8 cellular contexts compared by ENCODE assay signal in genomic region chr22:37659897-37660708, GRCh38. TPM values are rescaled to one million over a fixed set of nuclear protein-coding genes. Genes with fewer than 3 reads are reported as not detected.
A peak's percentile ranks its signal among the peaks of the same experiment; 100 is the strongest.
DNase-seq lines count a peak whose midpoint lies in the region; ATAC-seq and TF ChIP-seq lines count a peak whose summit lies in the region.

No MANE protein-coding gene starts in this region.

- H3K36me3 Mint-ChIP-seq in activated T-cell treated with anti-CD3 and anti-CD28 coated beads, Interleukin-2, amount 50 U/mL, for 24 hours (ENCODE audit: low read depth): peaks cover 46% of the 10 kb centered on the region
- H3K36me3 Mint-ChIP-seq in activated CD4-positive, alpha-beta memory T cell treated with anti-CD3 and anti-CD28 coated beads for 36 hours: peaks cover 6% of the 10 kb centered on the region

- no peak for DNase-seq in activated T-cell treated with anti-CD3 and anti-CD28 coated beads, Interleukin-2, amount 50 U/mL, for 24 hours
- DNase-seq in activated T-cell treated with anti-CD3 and anti-CD28 coated beads for 4 hours (no peak), suprapubic skin (ENCODE audit: low spot score in 2 of 2) (no peak), occipital lobe (lab: John Stamatoyannopoulos, UW) (no peak)
- DNase-seq in activated CD4-positive, alpha-beta memory T cell treated with anti-CD3 and anti-CD28 coated beads for 36 hours: no peak
- DNase-seq in activated effector memory CD4-positive, alpha-beta T cell treated with anti-CD3 and anti-CD28 coated beads, Interleukin-2, amount 50 U/mL, for 16 hours: no peak

- TF ChIP-seq POLR2A in suprapubic skin (IDR thresholded peaks at IDR 0.05): no peak

- CTCF ChIA-PET in activated CD4-positive, alpha-beta memory T cell treated with anti-CD3 and anti-CD28 coated beads for 36 hours (lab: Charles Lee): interaction anchor here (1.2 to 14.0 kb wide), 7 partner anchors 15 to 52 kb away, joined by 3 to 184 read pairs (median 7); partner anchors contain the start of genes GGA1, LGALS1 and NOL12

- TF ChIP-seq EP300 in suprapubic skin (IDR thresholded peaks at IDR 0.05): no peak

- POLR2A ChIA-PET in activated CD4-positive, alpha-beta memory T cell treated with anti-CD3 and anti-CD28 coated beads for 36 hours (lab: Charles Lee): interaction anchor here (0.6 to 4.5 kb wide), 4 partner anchors 11 to 98 kb away, joined by 3 to 30 read pairs (median 6); partner anchors contain the start of gene LGALS1

- H3K4me3 ChIP-seq in iPS-18a (ENCODE audit: low read length) (peak overlapping the region; percentile 83), suprapubic skin (peak overlapping the region; percentile 63)

- peak overlapping the region; percentile 57 for H3K27ac Mint-ChIP-seq in activated T-cell treated with anti-CD3 and anti-CD28 coated beads, Interleukin-2, amount 50 U/mL, for 24 hours
- no peak overlapping the region for H3K27ac Mint-ChIP-seq in activated CD4-positive, alpha-beta memory T cell treated with anti-CD3 and anti-CD28 coated beads for 36 hours

- intact Hi-C loops in activated CD4-positive, alpha-beta memory T cell treated with anti-CD3 and anti-CD28 coated beads for 36 hours (cut with micrococcal nuclease): loop anchor here (2.0 kb wide), 1 partner anchor 17 kb away; no protein-coding TSS in a partner anchor

- H3K27ac ChIP-seq in iPS-18a (ENCODE audit: low read length): no peak overlapping the region
- no peak overlapping the region for H3K27ac ChIP-seq in suprapubic skin

- H3K4me3 Mint-ChIP-seq in activated T-cell treated with anti-CD3 and anti-CD28 coated beads, Interleukin-2, amount 50 U/mL, for 24 hours: peak overlapping the region; percentile 89
- peak overlapping the region; percentile 87 for H3K4me3 Mint-ChIP-seq in activated CD4-positive, alpha-beta memory T cell treated with anti-CD3 and anti-CD28 coated beads for 36 hours

- peaks cover 42% of the 10 kb centered on the region for H3K4me1 Mint-ChIP-seq in activated T-cell treated with anti-CD3 and anti-CD28 coated beads, Interleukin-2, amount 50 U/mL, for 24 hours (ENCODE audit: low read depth)
- H3K4me1 Mint-ChIP-seq in activated CD4-positive, alpha-beta memory T cell treated with anti-CD3 and anti-CD28 coated beads for 36 hours (ENCODE audit: low read depth): peaks cover 31% of the 10 kb centered on the region

- no peaks in the 10 kb centered on the region for H3K27me3 Mint-ChIP-seq in activated T-cell treated with anti-CD3 and anti-CD28 coated beads, Interleukin-2, amount 50 U/mL, for 24 hours
- no peaks in the 10 kb centered on the region for H3K27me3 Mint-ChIP-seq in activated CD4-positive, alpha-beta memory T cell treated with anti-CD3 and anti-CD28 coated beads for 36 hours

- ATAC-seq in HG03469 (IDR thresholded peaks at IDR 0.05; ENCODE audit: unreplicated experiment): no peak

- no peaks in the 10 kb centered on the region for H3K9me3 Mint-ChIP-seq in activated T-cell treated with anti-CD3 and anti-CD28 coated beads, Interleukin-2, amount 50 U/mL, for 24 hours
- H3K9me3 Mint-ChIP-seq in activated CD4-positive, alpha-beta memory T cell treated with anti-CD3 and anti-CD28 coated beads for 36 hours: no peaks in the 10 kb centered on the region

- peak overlapping the region; percentile 44 for H3K9ac ChIP-seq in iPS-18a (ENCODE audit: low read length)

- H3K9me3 ChIP-seq in iPS-18a (ENCODE audit: control insufficient read depth, low read depth, low read length) (no peaks in the 10 kb centered on the region), suprapubic skin (no peaks in the 10 kb centered on the region)

- WGBS in suprapubic skin: 71% methylated on average over 14 of the region's 14 CpGs

- TF ChIP-seq CTCF in suprapubic skin (IDR thresholded peaks at IDR 0.05): no peak

- peaks cover 1% of the 10 kb centered on the region for H3K36me3 ChIP-seq in iPS-18a (ENCODE audit: control insufficient read depth, low read depth, low read length)
- H3K36me3 ChIP-seq in suprapubic skin: peaks cover 3% of the 10 kb centered on the region

- H3K27me3 ChIP-seq in iPS-18a (ENCODE audit: control insufficient read depth, insufficient read depth, low read length) (no peaks in the 10 kb centered on the region), suprapubic skin (no peaks in the 10 kb centered on the region)

- H3K4me1 ChIP-seq in iPS-18a (ENCODE audit: control insufficient read depth, low read depth, low read length) (peaks cover 6% of the 10 kb centered on the region), suprapubic skin (peaks cover 36% of the 10 kb centered on the region)

RNA-seq across cellular contexts. Expression of gene PDXP, which starts 1.6 kb away (rescaled TPM):
- total RNA-seq in activated CD4-positive, alpha-beta memory T cell treated with anti-CD3 and anti-CD28 coated beads for 36 hours: 10 to 100 TPM; 21.9 to 22.9 TPM
- total RNA-seq in suprapubic skin (1 to 10 TPM; 4.2 to 6.1 (median 4.9) TPM), occipital lobe (40.6 TPM)

RNA-seq across cellular contexts. Expression of gene LGALS1, which starts 15.3 kb away (rescaled TPM):
- total RNA-seq in activated CD4-positive, alpha-beta memory T cell treated with anti-CD3 and anti-CD28 coated beads for 36 hours: 100 to 1,000 TPM; 816 to 833 TPM
- 100 to 1,000 TPM; 138 to 277 (median 207) TPM for total RNA-seq in suprapubic skin
- 119 TPM for total RNA-seq in occipital lobe

RNA-seq across cellular contexts. Expression of gene SH3BP1, which starts 20.6 kb away (rescaled TPM):
- 100 to 1,000 TPM in 1 of 2 experiments, 10 to 100 TPM in 1; 97.6 to 102 TPM for total RNA-seq in activated CD4-positive, alpha-beta memory T cell treated with anti-CD3 and anti-CD28 coated beads for 36 hours
- total RNA-seq in suprapubic skin (10 to 100 TPM; 57.1 to 60.7 (median 57.7) TPM), occipital lobe (1.9 TPM)

RNA-seq across cellular contexts. Expression of gene NOL12, which starts 26.0 kb away (rescaled TPM):
- total RNA-seq in activated CD4-positive, alpha-beta memory T cell treated with anti-CD3 and anti-CD28 coated beads for 36 hours: 10 to 100 TPM; 32.5 to 33.3 TPM
- 10 to 100 TPM; 29.2 to 49.8 (median 40.7) TPM for total RNA-seq in suprapubic skin
- 18.2 TPM for total RNA-seq in occipital lobe

RNA-seq across cellular contexts. Expression of gene TRIOBP, which starts 36.7 kb away (rescaled TPM):
- total RNA-seq in activated CD4-positive, alpha-beta memory T cell treated with anti-CD3 and anti-CD28 coated beads for 36 hours: 10 to 100 TPM; 25.0 to 26.8 TPM
- total RNA-seq in suprapubic skin: 10 to 100 TPM; 58.6 to 71.6 (median 64.3) TPM
- total RNA-seq in occipital lobe: 13.4 TPM

Comparison
In these comparisons a context has a peak if more than half of its experiments do, and no peak if none do; other contexts are left out.
1. RNA of gene SH3BP1, which starts 20.6 kb away (total RNA-seq): 97.6 to 102 TPM in activated CD4-positive, alpha-beta memory T cell treated with anti-CD3 and anti-CD28 coated beads for 36 hours and 57.1 to 60.7 TPM in suprapubic skin; 1.9 TPM in occipital lobe (single experiment); every median in the first group is over 10 times any median in the second.